ENCODE assay signal across 10 cellular contexts in the genomic region with DNA sequence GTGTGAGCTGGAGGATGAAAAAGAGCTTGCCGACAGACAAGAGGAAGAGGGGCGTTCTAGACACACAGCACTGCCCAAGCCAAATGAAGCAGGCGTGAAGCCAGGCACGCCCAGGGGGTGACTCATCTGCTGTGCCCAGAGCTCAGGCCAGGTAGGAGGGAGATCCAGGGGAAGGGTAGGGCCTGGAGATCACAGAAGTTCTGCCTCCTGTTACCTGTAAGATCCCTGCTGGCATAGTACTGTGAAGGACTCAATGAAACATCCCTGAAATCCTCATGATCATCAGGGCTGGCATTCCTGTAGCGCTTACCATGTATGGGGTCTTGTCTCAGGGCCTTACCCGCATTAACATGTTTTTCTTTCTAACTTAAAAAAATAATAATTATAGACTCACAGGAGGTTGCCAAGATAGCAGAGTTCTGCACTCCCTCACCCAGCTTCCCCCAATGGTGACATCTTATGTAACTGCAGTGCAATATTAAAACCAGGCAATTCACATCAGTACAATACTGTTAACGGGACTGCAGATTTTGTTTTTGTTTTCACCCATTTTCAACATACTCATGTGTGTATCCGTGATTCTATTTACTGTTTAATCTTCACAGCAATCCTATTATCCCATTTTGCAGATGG.
DNase-seq lines count a peak whose midpoint lies in the region; ATAC-seq and TF ChIP-seq lines count a peak whose summit lies in the region.
"Had no signal": no experiment of that assay in that cellular context is flagged by ENCODE, and none has a peak within 500 bp of the region (broad histone marks: within the 10 kb centered on the region; RNA-seq: fewer than 3 reads in every experiment).

No MANE protein-coding gene starts in this region.

- peaks cover 18% of the 10 kb centered on the region for H3K4me1 ChIP-seq in mucosa of descending colon (ENCODE audit: low read depth)
- peaks cover 24 to 55% (median 37%) of the 10 kb centered on the region in 4 donors for H3K4me1 ChIP-seq in transverse colon

- ATAC-seq in mucosa of descending colon, result peak; percentile 98
- ATAC-seq in GM18520 (IDR thresholded peaks at IDR 0.05; ENCODE audit: unreplicated experiment), result no peak

- no peaks in the 10 kb centered on the region for H3K4me1 Mint-ChIP-seq in MCF 10A (ENCODE audit: insufficient read depth, unreplicated experiment)

- H3K27me3 ChIP-seq in transverse colon, result no peaks in the 10 kb centered on the region

- no peak overlapping the region for H3K4me3 Mint-ChIP-seq in MCF 10A (ENCODE audit: unreplicated experiment)
- H3K4me3 Mint-ChIP-seq: activated CD4-positive, alpha-beta memory T cell treated with anti-CD3 and anti-CD28 coated beads for 36 hours had no signal

- CTCF ChIA-PET in MCF 10A (lab: Yijun Ruan, JAX), result no interaction called here

- intact Hi-C loops in MCF 10A (cut with micrococcal nuclease) (no loop called here), mucosa of descending colon (cut with DNase I, micrococcal nuclease) (no loop called here), transverse colon (cut with DNase I; ENCODE audit: low total_unique reads) (loop anchor here (2.0 to 5.0 kb wide), 2 partner anchors 33 to 50 kb away; no protein-coding TSS in a partner anchor)

- H3K27ac Mint-ChIP-seq in MCF 10A (ENCODE audit: low read depth, unreplicated experiment), result no peak overlapping the region
- H3K27ac Mint-ChIP-seq: activated CD4-positive, alpha-beta memory T cell treated with anti-CD3 and anti-CD28 coated beads for 36 hours had no signal

- H3K9me3 ChIP-seq in mucosa of descending colon, result no peaks in the 10 kb centered on the region
- H3K9me3 ChIP-seq in transverse colon, result no peaks in the 10 kb centered on the region

- no peak for TF ChIP-seq POLR2A in transverse colon (IDR thresholded peaks at IDR 0.05)

- POLR2A ChIA-PET in MCF 10A (lab: Yijun Ruan, JAX), result no interaction called here

- peaks cover 30% of the 10 kb centered on the region for H3K9me3 Mint-ChIP-seq in MCF 10A (ENCODE audit: unreplicated experiment)
- H3K9me3 Mint-ChIP-seq: activated CD4-positive, alpha-beta memory T cell treated with anti-CD3 and anti-CD28 coated beads for 36 hours had no signal

- H3K36me3 ChIP-seq in mucosa of descending colon (ENCODE audit: low read depth) (no peaks in the 10 kb centered on the region), transverse colon (no peaks in the 10 kb centered on the region)

- no peaks in the 10 kb centered on the region for H3K27me3 Mint-ChIP-seq in MCF 10A (ENCODE audit: insufficient read depth, unreplicated experiment)
- H3K27me3 Mint-ChIP-seq: activated CD4-positive, alpha-beta memory T cell treated with anti-CD3 and anti-CD28 coated beads for 36 hours had no signal

- TF ChIP-seq CTCF in MCF 10A (IDR thresholded peaks at IDR 0.05; ENCODE audit: unreplicated experiment) (no peak), mucosa of descending colon (IDR thresholded peaks at IDR 0.05) (no peak), transverse colon (IDR thresholded peaks at IDR 0.05) (no peak)

- BruUV-seq in MCF 10A (replicated peaks; lab: Mats Ljungman, UMichigan), result no TSS peak

- H3K4me3 ChIP-seq in mucosa of descending colon, result no peak overlapping the region
- H3K4me3 ChIP-seq in transverse colon, result no peak overlapping the region

- 64 to 70% methylated on average over 7 to 8 of the region's 8 CpGs for WGBS in transverse colon (ENCODE audit: low coverage in 1 of 2), 2 donors

- peak; percentile 16 for DNase-seq in activated CD8-positive, alpha-beta memory T cell treated with anti-CD3 and anti-CD28 coated beads, Interleukin-2, amount 50 U/mL, for 4 hours
- DNase-seq in activated CD8-positive, alpha-beta memory T cell treated with anti-CD3 and anti-CD28 coated beads for 24 hours, result no peak
- DNase-seq in MCF 10A (ENCODE audit: unreplicated experiment) (peak; percentile 57), mucosa of descending colon (peak; percentile 86 to 89 (median 88)), transverse colon (peak; percentile 89), middle frontal gyrus (ENCODE audit: extremely low spot score, low spot score) (no peak), NCI-H2029 (lab: John Stamatoyannopoulos, UW) (no peak)
- DNase-seq: activated CD4-positive, alpha-beta memory T cell treated with anti-CD3 and anti-CD28 coated beads for 36 hours; NCI-H774 had no signal

- H3K36me3 Mint-ChIP-seq in MCF 10A (ENCODE audit: insufficient read depth, unreplicated experiment), result no peaks in the 10 kb centered on the region
- H3K36me3 Mint-ChIP-seq: activated CD4-positive, alpha-beta memory T cell treated with anti-CD3 and anti-CD28 coated beads for 36 hours had no signal

- peak overlapping the region; percentile 78 to 88 (median 84) for H3K27ac ChIP-seq in transverse colon

- peak; percentile 25 for TF ChIP-seq EP300 in transverse colon (IDR thresholded peaks at IDR 0.05; ENCODE audit: low read depth)

- in situ Hi-C loops in transverse colon (cut with MboI; ENCODE audit: low pct_ligation_motif_present in 1 of 4, low pct_unique_long_range_greater_than_20kb in 1 of 4, low sequenced_read_pairs in 3 of 4), result no loop called here

Comparison
In these comparisons a context has a peak if more than half of its experiments do, and no peak if none do; other contexts are left out.
1. DNase-seq: peak in activated CD8-positive, alpha-beta memory T cell treated with anti-CD3 and anti-CD28 coated beads, Interleukin-2, amount 50 U/mL, for 4 hours (single experiment), MCF 10A (single experiment), mucosa of descending colon (3 of 3) and transverse colon (single experiment); none in activated CD8-positive, alpha-beta memory T cell treated with anti-CD3 and anti-CD28 coated beads for 24 hours (single experiment), middle frontal gyrus (single experiment) and NCI-H2029 (single experiment).